In genomic region chr5:113294341-113295110, GRCh38 we compare ENCODE assay signal across 8 cellular contexts.
DNase-seq lines count a peak whose midpoint lies in the region; ATAC-seq and TF ChIP-seq lines count a peak whose summit lies in the region.

No MANE protein-coding gene starts in this region.

- H3K9me3 ChIP-seq in SK-N-MC (ENCODE audit: low read depth, low read length) = no peaks in the 10 kb centered on the region
- no peaks in the 10 kb centered on the region for H3K9me3 ChIP-seq in suprapubic skin

- peak; percentile 94 for ATAC-seq in GM19468 (IDR thresholded peaks at IDR 0.05; ENCODE audit: extremely low read depth, unreplicated experiment)
- ATAC-seq in omental fat pad (ENCODE audit: low FRiP score) = peak; percentile 96

- H3K27ac ChIP-seq in HL-60 (replicated peaks) = no peak overlapping the region
- no peak overlapping the region for H3K27ac ChIP-seq in SK-N-MC
- peak overlapping the region; percentile 82 for H3K27ac ChIP-seq in suprapubic skin

- H3K36me3 ChIP-seq in SK-N-MC (ENCODE audit: insufficient read depth, low read length) (no peaks in the 10 kb centered on the region), suprapubic skin (no peaks in the 10 kb centered on the region)

- no peak for TF ChIP-seq EP300 in suprapubic skin (IDR thresholded peaks at IDR 0.05)

- peak in 1 of 2 donors; percentile 44 for TF ChIP-seq POLR2A in suprapubic skin (IDR thresholded peaks at IDR 0.05)

- H3K27me3 ChIP-seq in HL-60 (ENCODE audit: insufficient read depth, poor library complexity, severe bottlenecking) = peaks cover 7% of the 10 kb centered on the region
- H3K27me3 ChIP-seq in suprapubic skin = no peaks in the 10 kb centered on the region

- under 1% methylated on average over 20 of the region's 59 CpGs for WGBS in suprapubic skin

- DNase-seq in COLO668 (lab: John Stamatoyannopoulos, UW; ENCODE audit: unreplicated experiment) (peak; percentile 14), HL-60 (ENCODE audit: low read depth in 1 of 2, low spot score in 1 of 2) (peak in 1 of 2 experiments; percentile 30), SK-N-MC (ENCODE audit: low read depth, low spot score) (peak; percentile 37), glomerular visceral epithelial cell (ENCODE audit: extremely low spot score) (peak; percentile 93), omental fat pad (ENCODE audit: low spot score) (peak; percentile 69), suprapubic skin (ENCODE audit: low spot score in 2 of 2) (peak; percentile 93 to 94)
- peak; percentile 75 for DNase-seq in activated naive CD4-positive, alpha-beta T cell treated with anti-CD3 and anti-CD28 coated beads, Interleukin-2, amount 50 U/mL, for 16 hours

- peaks cover 30% of the 10 kb centered on the region for H3K4me1 ChIP-seq in suprapubic skin

- H3K9ac ChIP-seq in SK-N-MC (ENCODE audit: insufficient read length) = peak overlapping the region; percentile 67

- TF ChIP-seq CTCF in HL-60 (IDR thresholded peaks at IDR 0.05; ENCODE audit: insufficient read depth, low read length) (no peak), omental fat pad (IDR thresholded peaks at IDR 0.05) (no peak), suprapubic skin (IDR thresholded peaks at IDR 0.05) (no peak)

- H3K4me3 ChIP-seq in HL-60 (replicated peaks; ENCODE audit: insufficient read depth, low read length) (peak overlapping the region; percentile 39), SK-N-MC (peak overlapping the region; percentile 86), suprapubic skin (peak overlapping the region; percentile 59)
